11 cellular contexts compared by ENCODE assay signal in genomic region chr16:50196736-50197135, GRCh38.
DNase-seq lines count a peak whose midpoint lies in the region; ATAC-seq and TF ChIP-seq lines count a peak whose summit lies in the region.
"Had no signal": no experiment of that assay in that cellular context is flagged by ENCODE, and none has a peak within 500 bp of the region (broad histone marks: within the 10 kb centered on the region; RNA-seq: fewer than 3 reads in every experiment).

No MANE protein-coding gene starts in this region.

- peaks cover 8% of the 10 kb centered on the region; the same call in 1 of the 2 replicates for H4K20me1 ChIP-seq in OCI-LY3 (ENCODE audit: insufficient read depth, low read length)

- peaks cover 52% of the 10 kb centered on the region for H3K79me2 ChIP-seq in OCI-LY3 (ENCODE audit: low read length)

- ATAC-seq in stimulated activated effector memory CD8-positive, alpha-beta T cell treated with anti-CD3 and anti-CD28 coated beads, Interleukin-12 subunit alpha, Interleukin-12 subunit beta, amount 100 ng/mL, for 72 hours, result peak; percentile 89
- ATAC-seq in GM18870 (IDR thresholded peaks at IDR 0.05; ENCODE audit: unreplicated experiment), result no peak

- peak overlapping the region; percentile 45; the same call in 1 of the 2 replicates for H3K4me2 ChIP-seq in OCI-LY3 (ENCODE audit: low read length)

- no peak overlapping the region for H3K27ac Mint-ChIP-seq in stimulated activated effector memory CD8-positive, alpha-beta T cell treated with anti-CD3 and anti-CD28 coated beads, Interleukin-12 subunit alpha, Interleukin-12 subunit beta, amount 100 ng/mL, for 72 hours
- H3K27ac Mint-ChIP-seq: nephron progenitor cell had no signal

- 0 out of 2 replicates have a peak, but pooled peaks cover 3% of the 10 kb centered on the region for H3K9me3 ChIP-seq in OCI-LY3 (ENCODE audit: insufficient read depth, low read length)

- peaks cover 61% of the 10 kb centered on the region for H3K4me1 Mint-ChIP-seq in stimulated activated effector memory CD8-positive, alpha-beta T cell treated with anti-CD3 and anti-CD28 coated beads, Interleukin-12 subunit alpha, Interleukin-12 subunit beta, amount 100 ng/mL, for 72 hours

- peaks cover 5% of the 10 kb centered on the region for H3K36me3 Mint-ChIP-seq in stimulated activated effector memory CD8-positive, alpha-beta T cell treated with anti-CD3 and anti-CD28 coated beads, Interleukin-12 subunit alpha, Interleukin-12 subunit beta, amount 100 ng/mL, for 72 hours

- POLR2A ChIA-PET in GM10248 (lab: Yijun Ruan, JAX), result no interaction called here

- no peak overlapping the region for H3K9ac ChIP-seq in OCI-LY3 (ENCODE audit: low read length)

- no peaks in the 10 kb centered on the region for H3K27me3 ChIP-seq in OCI-LY3 (ENCODE audit: low read depth, low read length)

- H3K27ac ChIP-seq in OCI-LY3 (ENCODE audit: low read length), result no peak overlapping the region

- H3K4me1 ChIP-seq in OCI-LY3 (ENCODE audit: low read length), result peaks cover 30% of the 10 kb centered on the region

- no peak overlapping the region for H3K4me3 Mint-ChIP-seq in stimulated activated effector memory CD8-positive, alpha-beta T cell treated with anti-CD3 and anti-CD28 coated beads, Interleukin-12 subunit alpha, Interleukin-12 subunit beta, amount 100 ng/mL, for 72 hours
- H3K4me3 Mint-ChIP-seq: nephron progenitor cell had no signal

- peak; percentile 8 for DNase-seq in activated gamma-delta T cell treated with Interleukin-2 at 50 U/mL for 16 hours
- no peak for DNase-seq in activated gamma-delta T cell (lab: John Stamatoyannopoulos, UW)
- DNase-seq in central memory CD4-positive, alpha-beta T cell, result peak; percentile 52
- DNase-seq in stimulated activated effector memory CD8-positive, alpha-beta T cell treated with anti-CD3 and anti-CD28 coated beads, Interleukin-12 subunit alpha, Interleukin-12 subunit beta, amount 100 ng/mL, for 72 hours (ENCODE audit: low spot score in 2 of 2), result no peak
- no peak for DNase-seq in HuH-7 (ENCODE audit: low spot score)
- no peak for DNase-seq in GM10248 (ENCODE audit: extremely low spot score)
- DNase-seq: C1 segment of cervical spinal cord, NCI-H524 treated with DMSO at 0.1 percent for 48 hours, nephron progenitor cell had no signal

- H3K36me3 ChIP-seq in OCI-LY3 (replicated peaks; ENCODE audit: low read depth, low read length), result peaks cover 6% of the 10 kb centered on the region

- no peak overlapping the region for H3K4me3 ChIP-seq in OCI-LY3 (ENCODE audit: low read length)

- no peak for TF ChIP-seq CTCF in OCI-LY3 (IDR thresholded peaks at IDR 0.05; ENCODE audit: low read depth, low read length)
- no peak for TF ChIP-seq CTCF in GM10248 (IDR thresholded peaks at IDR 0.05; ENCODE audit: control extremely low read depth, extremely low read depth, low read depth, missing control alignments)

- H2AFZ ChIP-seq in OCI-LY3 (ENCODE audit: low read depth, low read length), result no peak overlapping the region

- CTCF ChIA-PET in GM10248 (lab: Yijun Ruan, JAX), result interaction anchor here (0.9 to 9.1 kb wide), 9 partner anchors 9 to 610 kb away, joined by 3 to 97 read pairs (median 4); partner anchors contain the start of genes CNEP1R1 and HEATR3

- no peaks in the 10 kb centered on the region for H3K9me3 Mint-ChIP-seq in stimulated activated effector memory CD8-positive, alpha-beta T cell treated with anti-CD3 and anti-CD28 coated beads, Interleukin-12 subunit alpha, Interleukin-12 subunit beta, amount 100 ng/mL, for 72 hours

Comparison
In these comparisons a context has a peak if more than half of its experiments do, and no peak if none do; other contexts are left out.
1. DNase-seq: peak in activated gamma-delta T cell treated with Interleukin-2 at 50 U/mL for 16 hours (single experiment) and central memory CD4-positive, alpha-beta T cell (single experiment); none in activated gamma-delta T cell (single experiment), stimulated activated effector memory CD8-positive, alpha-beta T cell treated with anti-CD3 and anti-CD28 coated beads, Interleukin-12 subunit alpha, Interleukin-12 subunit beta, amount 100 ng/mL, for 72 hours (0 of 2), HuH-7 (single experiment) and GM10248 (single experiment).